Comparison of ENCODE assay signal across 12 cellular contexts in the genomic region with DNA sequence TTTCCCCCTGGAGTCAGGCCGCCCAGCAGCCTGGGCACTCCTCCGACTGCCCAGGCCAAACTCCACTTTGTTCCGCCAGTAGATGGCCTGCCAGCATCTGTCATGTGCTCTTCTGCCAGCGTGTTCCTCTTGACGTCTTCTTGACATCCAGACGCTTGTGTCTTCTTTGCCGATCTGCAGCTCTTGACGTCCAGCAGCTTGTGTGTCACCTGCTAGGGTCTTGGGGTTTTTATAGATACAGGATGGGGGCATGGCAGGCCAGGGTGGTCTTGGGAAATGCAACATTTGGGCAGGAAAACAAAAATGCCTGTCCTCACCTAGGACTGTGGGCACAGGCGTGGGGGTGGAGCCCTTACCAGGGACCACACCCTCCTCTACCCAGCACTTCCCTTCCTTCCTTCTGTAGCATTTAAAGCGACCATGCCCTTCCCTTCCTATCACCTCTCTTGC.
DNase-seq lines count a peak whose midpoint lies in the region; ATAC-seq, FAIRE-seq and TF ChIP-seq lines count a peak whose summit lies in the region.
"Had no signal": no experiment of that assay in that cellular context is flagged by ENCODE, and none has a peak within 500 bp of the region (broad histone marks: within the 10 kb centered on the region; RNA-seq: fewer than 3 reads in every experiment).

No MANE protein-coding gene starts in this region.

- POLR2A ChIA-PET in GM12878 (lab: Charles Lee), result no interaction called here

- no peak for TF ChIP-seq EP300 in GM12878 (IDR thresholded peaks at IDR 0.05; ENCODE audit: borderline replicate concordance in 1 of 2, control insufficient read depth in 1 of 2, low read depth in 2 of 2, low read length in 2 of 2)

- H3K4me1 ChIP-seq in GM12878 (ENCODE audit: control insufficient read depth, insufficient read depth, low read length), result no peaks in the 10 kb centered on the region
- H3K4me1 ChIP-seq: SJSA1 had no signal

- no peaks in the 10 kb centered on the region for H4K20me1 ChIP-seq in GM12878 (ENCODE audit: control insufficient read depth, insufficient read depth)

- no peaks in the 10 kb centered on the region for H3K9me3 ChIP-seq in GM12878 (replicated peaks; ENCODE audit: control insufficient read depth, insufficient read depth, low read length)
- H3K9me3 ChIP-seq: SJSA1 had no signal

- H3K27me3 ChIP-seq in GM12878 (replicated peaks in 1 of 2; ENCODE audit: control insufficient read depth in 2 of 2, insufficient read depth in 2 of 2, low read length in 1 of 2), result no peaks in the 10 kb centered on the region; a peak in 1 of 4 replicates
- H3K27me3 ChIP-seq: SJSA1 had no signal

- peak overlapping the region; percentile 78 to 88 for H3K4me3 Mint-ChIP-seq in CD14-positive monocyte
- H3K4me3 Mint-ChIP-seq: activated naive CD8-positive, alpha-beta T cell treated with anti-CD3 and anti-CD28 coated beads, Interleukin-2, amount 10 ng/mL, durations not matched to agents 7 days and 5 days had no signal

- in situ Hi-C loops in GM12878 (cut with MboI), result no loop called here

- no TSS peak for BruUV-seq in GM12878 (replicated peaks; lab: Mats Ljungman, UMichigan)

- H3K4me2 ChIP-seq in GM12878 (ENCODE audit: control insufficient read depth, insufficient read depth), result no peak overlapping the region

- H3K27ac Mint-ChIP-seq in CD14-positive monocyte, result peak overlapping the region; percentile 85 to 98 (median 96)
- H3K27ac Mint-ChIP-seq: activated naive CD8-positive, alpha-beta T cell treated with anti-CD3 and anti-CD28 coated beads, Interleukin-2, amount 10 ng/mL, durations not matched to agents 7 days and 5 days had no signal

- no peak overlapping the region for H3K9ac ChIP-seq in GM12878 (ENCODE audit: control insufficient read depth, insufficient read depth, low read length)

- SMC1A ChIA-PET in GM12878 (lab: Charles Lee; ENCODE audit: uncharacterized antibody, unreplicated experiment), result no interaction called here

- no peak overlapping the region for H3K27ac ChIP-seq in GM12878 (ENCODE audit: control insufficient read depth, insufficient read depth)
- H3K27ac ChIP-seq: SJSA1 had no signal

- no peaks in the 10 kb centered on the region for H3K36me3 ChIP-seq in GM12878 (ENCODE audit: control insufficient read depth in 2 of 2, insufficient read depth in 2 of 2, low read length in 1 of 2)
- H3K36me3 ChIP-seq: SJSA1 had no signal

- no peaks in the 10 kb centered on the region for H3K36me3 Mint-ChIP-seq in CD14-positive monocyte
- H3K36me3 Mint-ChIP-seq: activated naive CD8-positive, alpha-beta T cell treated with anti-CD3 and anti-CD28 coated beads, Interleukin-2, amount 10 ng/mL, durations not matched to agents 7 days and 5 days had no signal

- no peaks in the 10 kb centered on the region for H3K79me2 ChIP-seq in GM12878 (ENCODE audit: control insufficient read depth, insufficient read depth, low read length)

- intact Hi-C loops in CD14-positive monocyte (cut with micrococcal nuclease) (loop anchor here (5.0 to 10.0 kb wide), 3 partner anchors 69 to 182 kb away; no protein-coding TSS in a partner anchor), GM12878 (cut with micrococcal nuclease; ENCODE audit: unreplicated experiment) (no loop called here)

- peaks cover 60% of the 10 kb centered on the region for H3K4me1 Mint-ChIP-seq in CD14-positive monocyte

- no peak for FAIRE-seq in GM12878 (lab: Jason Lieb, UNC)
- FAIRE-seq: D721Med had no signal

- CTCF ChIA-PET in GM12878 (lab: Yijun Ruan, JAX), result interaction anchor here (1.7 kb wide), 1 partner anchor 182 kb away, joined by 4 read pairs; no protein-coding TSS in a partner anchor

- no peak overlapping the region for H2AFZ ChIP-seq in GM12878 (ENCODE audit: control insufficient read depth, low read depth, low read length)

- TF ChIP-seq CTCF in CD14-positive monocyte (IDR thresholded peaks at IDR 0.05) (peak; percentile 58), GM12878 (IDR thresholded peaks at IDR 0.05 in 2 of 3, conservative IDR thresholded peaks at IDR 0.05 in 1 of 3; ENCODE audit: control insufficient read depth in 2 of 3, extremely low read depth in 1 of 3, insufficient read depth in 1 of 3, low read depth in 3 of 3, low read length in 3 of 3) (peak in 1 of 3 experiments; percentile 29; a peak in 2 of 6 replicates)

- no peak for TF ChIP-seq POLR2A in GM12878 (IDR thresholded peaks at IDR 0.05; ENCODE audit: low read depth, low read length)

- peaks cover 9 to 13% (median 11%) of the 10 kb centered on the region in 3 donors for H3K27me3 Mint-ChIP-seq in CD14-positive monocyte (ENCODE audit: low read depth in 3 of 3)
- H3K27me3 Mint-ChIP-seq: activated naive CD8-positive, alpha-beta T cell treated with anti-CD3 and anti-CD28 coated beads, Interleukin-2, amount 10 ng/mL, durations not matched to agents 7 days and 5 days had no signal

- H3K4me3 ChIP-seq in GM12878, result no peak overlapping the region
- H3K4me3 ChIP-seq: SJSA1 had no signal

- H3K9me3 Mint-ChIP-seq in CD14-positive monocyte, result peaks cover 0 to 4% (median 0%) of the 10 kb centered on the region in 7 donors

- 25% methylated on average over 10 of the region's 10 CpGs for WGBS in GM12878 (ENCODE audit: insufficient coverage, insufficient replicate concordance, low lambda C conversion rate, missing lambda C conversion rate)

- ATAC-seq in GM12878 (peak; percentile 54), GM18873 (IDR thresholded peaks at IDR 0.05; ENCODE audit: low FRiP score, unreplicated experiment) (no peak)

- 0 out of 2 replicates have a peak, but pooled peaks have one; percentile 10 for TF ChIP-seq RAD21 in GM12878 (IDR thresholded peaks at IDR 0.05; ENCODE audit: insufficient read depth, low read depth, low read length)

- RAD21 ChIA-PET in GM12878 (lab: Charles Lee; ENCODE audit: unreplicated experiment), result interaction anchor here (0.5 to 0.9 kb wide), 2 partner anchors 120 to 604 kb away, joined by 3 to 4 read pairs; a partner anchor contains a TSS

- DNase-seq in CD14-positive monocyte (ENCODE audit: low spot score) (peak; percentile 64), NCI-H2029 (lab: John Stamatoyannopoulos, UW) (peak; percentile 42), GM12878 (ENCODE audit: low read depth, low spot score) (no peak), midbrain (lab: John Stamatoyannopoulos, UW) (peak; percentile 64), mucosa of gallbladder (ENCODE audit: low spot score) (no peak), NCI-H2227 treated with DMSO at 0.1 percent for 48 hours (lab: John Stamatoyannopoulos, UW) (no peak), NCI-H774 (lab: John Stamatoyannopoulos, UW) (no peak)
- DNase-seq: activated naive CD8-positive, alpha-beta T cell treated with anti-CD3 and anti-CD28 coated beads, Interleukin-2, amount 10 ng/mL, durations not matched to agents 7 days and 5 days; foreskin melanocyte had no signal

TF ChIP-seq in GM12878, 131 proteins besides CTCF, POLR2A, EP300 and RAD21:
- TF ChIP-seq BHLHE40 (IDR thresholded peaks at IDR 0.05; ENCODE audit: borderline replicate concordance in 1 of 2, low read depth in 2 of 2, low read length in 1 of 2) (no peak), SMC3 (IDR thresholded peaks at IDR 0.05; ENCODE audit: borderline replicate concordance, low read length) (peak; percentile 32; the same call in 1 of the 2 replicates)

Comparison
In these comparisons a context has a peak if more than half of its experiments do, and no peak if none do; other contexts are left out.
1. DNase-seq: peak in CD14-positive monocyte (single experiment), NCI-H2029 (single experiment) and midbrain (single experiment); none in GM12878 (single experiment), mucosa of gallbladder (single experiment), NCI-H2227 treated with DMSO at 0.1 percent for 48 hours (single experiment) and NCI-H774 (single experiment).